In the genomic region with DNA sequence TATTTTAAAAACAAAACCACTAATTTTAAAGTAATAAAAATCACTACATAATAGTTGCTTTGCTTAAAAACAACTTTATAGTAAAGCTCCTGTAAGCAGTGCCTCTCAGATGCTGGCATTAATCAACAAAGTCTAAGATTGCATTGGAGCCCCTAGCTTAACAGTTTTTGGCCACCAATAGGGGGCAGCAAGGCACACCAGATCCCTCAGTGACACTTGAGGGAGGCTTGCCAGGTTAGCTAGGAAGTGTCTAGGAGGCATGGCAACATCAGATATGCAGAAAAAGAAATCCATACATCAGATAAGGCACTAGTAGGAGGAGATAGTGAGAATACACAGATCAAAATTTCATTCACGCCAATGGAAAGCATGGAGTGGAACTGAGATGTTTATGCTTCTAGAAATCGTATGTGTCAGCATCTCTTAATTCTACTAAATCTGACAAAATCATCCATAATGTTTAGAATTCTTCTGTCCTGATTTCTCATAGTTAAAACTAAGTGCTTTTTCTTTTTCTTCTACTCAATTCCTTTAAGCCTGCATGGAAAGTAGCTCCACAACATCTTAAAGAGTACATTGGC, we compare ENCODE assay signal across 8 cellular contexts.
A peak's percentile ranks its signal among the peaks of the same experiment; 100 is the strongest.
DNase-seq lines count a peak whose midpoint lies in the region; ATAC-seq, FAIRE-seq and TF ChIP-seq lines count a peak whose summit lies in the region.

No MANE protein-coding gene starts in this region.

- H3K4me3 Mint-ChIP-seq in GM23338 = no peak overlapping the region
- no peak overlapping the region for H3K4me3 Mint-ChIP-seq in activated T-helper 1 cell treated with anti-CD3 and anti-CD28 coated beads, Interleukin-12 subunit alpha, Interleukin-12 subunit beta, Interleukin-2, Interleukin-4 antibody, amounts not matched to agents 30 ng/mL and 10 ng/mL and 1 ng/mL, durations not matched to agents 14 hours and 24 hours and 36 hours

- 42 to 45% methylated on average over 2 of the region's 2 CpGs for WGBS in pancreas, 2 donors
- 23 to 40% methylated on average over 2 of the region's 2 CpGs for WGBS in aorta, 2 donors

- H3K79me2 ChIP-seq in GM23338 (replicated peaks; ENCODE audit: insufficient read depth) = no peaks in the 10 kb centered on the region

- no peaks in the 10 kb centered on the region for H3F3A ChIP-seq in GM23338 (replicated peaks; ENCODE audit: low read depth)

- H3K4me1 Mint-ChIP-seq in GM23338 = no peaks in the 10 kb centered on the region
- no peaks in the 10 kb centered on the region for H3K4me1 Mint-ChIP-seq in activated T-helper 1 cell treated with anti-CD3 and anti-CD28 coated beads, Interleukin-12 subunit alpha, Interleukin-12 subunit beta, Interleukin-2, Interleukin-4 antibody, amounts not matched to agents 30 ng/mL and 10 ng/mL and 1 ng/mL, durations not matched to agents 14 hours and 24 hours and 36 hours (ENCODE audit: low read depth)

- H3K27me3 Mint-ChIP-seq in GM23338 (ENCODE audit: insufficient read depth, low read depth, poor library complexity) = no peaks in the 10 kb centered on the region
- peaks cover 5% of the 10 kb centered on the region for H3K27me3 Mint-ChIP-seq in activated T-helper 1 cell treated with anti-CD3 and anti-CD28 coated beads, Interleukin-12 subunit alpha, Interleukin-12 subunit beta, Interleukin-2, Interleukin-4 antibody, amounts not matched to agents 30 ng/mL and 10 ng/mL and 1 ng/mL, durations not matched to agents 14 hours and 24 hours and 36 hours (ENCODE audit: insufficient read depth)

- H4K20me1 ChIP-seq in GM23338 (replicated peaks; ENCODE audit: insufficient read depth) = no peaks in the 10 kb centered on the region

- intact Hi-C loops in activated T-helper 1 cell treated with anti-CD3 and anti-CD28 coated beads, Interleukin-12 subunit alpha, Interleukin-12 subunit beta, Interleukin-2, Interleukin-4 antibody, amounts not matched to agents 30 ng/mL and 10 ng/mL and 1 ng/mL, durations not matched to agents 14 hours and 24 hours and 36 hours (cut with micrococcal nuclease) = loop anchor here (1.0 to 5.0 kb wide), 8 partner anchors 66 to 458 kb away; a partner anchor contains a TSS
- intact Hi-C loops in pancreas (cut with DNase I) = no loop called here
- intact Hi-C loops in aorta (cut with DNase I) = loop anchor here (2.0 to 5.0 kb wide), 2 partner anchors 359 to 361 kb away; no protein-coding TSS in a partner anchor

- H3K27ac Mint-ChIP-seq in GM23338 = no peak overlapping the region
- no peak overlapping the region for H3K27ac Mint-ChIP-seq in activated T-helper 1 cell treated with anti-CD3 and anti-CD28 coated beads, Interleukin-12 subunit alpha, Interleukin-12 subunit beta, Interleukin-2, Interleukin-4 antibody, amounts not matched to agents 30 ng/mL and 10 ng/mL and 1 ng/mL, durations not matched to agents 14 hours and 24 hours and 36 hours

- in situ Hi-C loops in G401 (cut with HindIII; ENCODE audit: low sequenced_read_pairs) = no loop called here

- H2AFZ ChIP-seq in GM23338 = no peak overlapping the region

- no peaks in the 10 kb centered on the region for H3K9me2 ChIP-seq in GM23338 (ENCODE audit: insufficient read depth)

- H3K4me3 ChIP-seq in GM23338 = no peak overlapping the region
- no peak overlapping the region for H3K4me3 ChIP-seq in pancreas
- H3K4me3 ChIP-seq in aorta (ENCODE audit: low read length in 2 of 2) = no peak overlapping the region

- H3K36me3 ChIP-seq in GM23338 (ENCODE audit: insufficient read depth) = no peaks in the 10 kb centered on the region
- no peaks in the 10 kb centered on the region for H3K36me3 ChIP-seq in pancreas
- H3K36me3 ChIP-seq in aorta (ENCODE audit: control insufficient read depth in 1 of 2, insufficient read depth in 2 of 2, low read length in 1 of 2) = no peaks in the 10 kb centered on the region

- no peaks in the 10 kb centered on the region for H3K9me3 ChIP-seq in pancreas
- no peaks in the 10 kb centered on the region for H3K9me3 ChIP-seq in aorta (ENCODE audit: control insufficient read depth, low read length)

- peaks cover 3% of the 10 kb centered on the region; the same call in 2 of the 3 replicates for H3K9me3 Mint-ChIP-seq in GM23338
- H3K9me3 Mint-ChIP-seq in activated T-helper 1 cell treated with anti-CD3 and anti-CD28 coated beads, Interleukin-12 subunit alpha, Interleukin-12 subunit beta, Interleukin-2, Interleukin-4 antibody, amounts not matched to agents 30 ng/mL and 10 ng/mL and 1 ng/mL, durations not matched to agents 14 hours and 24 hours and 36 hours = no peaks in the 10 kb centered on the region

- H3K4me2 ChIP-seq in GM23338 = no peak overlapping the region

- TF ChIP-seq CTCF in GM23338 (conservative IDR thresholded peaks at IDR 0.05; ENCODE audit: low read depth in 2 of 2) (peak; percentile 97 to 98), foreskin keratinocyte (conservative IDR thresholded peaks at IDR 0.05) (peak; percentile 90), pancreas (IDR thresholded peaks at IDR 0.05) (peak; percentile 28 to 66 (median 54))

- H3K27ac ChIP-seq in GM23338 (ENCODE audit: low read depth) (no peak overlapping the region), foreskin keratinocyte (no peak overlapping the region), pancreas (no peak overlapping the region), aorta (ENCODE audit: low read depth in 1 of 2, low read length in 2 of 2) (no peak overlapping the region)

- FAIRE-seq in RCC 7860 (lab: Jason Lieb, UNC) (peak; percentile 67), pancreas (lab: Jason Lieb, UNC) (no peak)

- H3K27me3 ChIP-seq in GM23338 (ENCODE audit: insufficient read depth) = no peaks in the 10 kb centered on the region
- H3K27me3 ChIP-seq in foreskin keratinocyte = no peaks in the 10 kb centered on the region
- H3K27me3 ChIP-seq in pancreas = no peaks in the 10 kb centered on the region
- no peaks in the 10 kb centered on the region for H3K27me3 ChIP-seq in aorta (ENCODE audit: control insufficient read depth in 1 of 2, insufficient read depth in 2 of 2, low read length in 1 of 2)

- ATAC-seq in GM23338 (peak; percentile 98), foreskin keratinocyte (peak; percentile 92), pancreas (peak; percentile 84 to 97 (median 94)), aorta (ENCODE audit: low FRiP score) (peak; percentile 86)

- H3K36me3 Mint-ChIP-seq in GM23338 (ENCODE audit: low read depth) = no peaks in the 10 kb centered on the region; the same call in 2 of the 3 replicates
- H3K36me3 Mint-ChIP-seq in activated T-helper 1 cell treated with anti-CD3 and anti-CD28 coated beads, Interleukin-12 subunit alpha, Interleukin-12 subunit beta, Interleukin-2, Interleukin-4 antibody, amounts not matched to agents 30 ng/mL and 10 ng/mL and 1 ng/mL, durations not matched to agents 14 hours and 24 hours and 36 hours (ENCODE audit: low read depth) = no peaks in the 10 kb centered on the region

- DNase-seq in G401 (ENCODE audit: low spot score) = peak; percentile 84
- peak; percentile 81 for DNase-seq in GM23338 (ENCODE audit: low spot score)
- peak; percentile 68 for DNase-seq in LHCN-M2 (ENCODE audit: low read depth)
- peak; percentile 47 for DNase-seq in RCC 7860 (ENCODE audit: low spot score)
- peak; percentile 29 for DNase-seq in activated T-helper 1 cell treated with anti-CD3 and anti-CD28 coated beads, Interleukin-12 subunit alpha, Interleukin-12 subunit beta, Interleukin-2, Interleukin-4 antibody, amounts not matched to agents 30 ng/mL and 10 ng/mL and 1 ng/mL, durations not matched to agents 14 hours and 24 hours and 36 hours (ENCODE audit: low spot score)
- DNase-seq in foreskin keratinocyte = peak; percentile 32 to 67
- peak in 5 of 6 donors; percentile 60 to 75 (median 70) for DNase-seq in pancreas
- peak; percentile 69 to 82 for DNase-seq in aorta

- H3K4me1 ChIP-seq in GM23338 (ENCODE audit: insufficient read depth) (no peaks in the 10 kb centered on the region), foreskin keratinocyte (no peaks in the 10 kb centered on the region), pancreas (no peaks in the 10 kb centered on the region), aorta (ENCODE audit: control insufficient read depth in 1 of 2, insufficient read depth in 2 of 2, low read length in 2 of 2) (no peaks in the 10 kb centered on the region)

TF ChIP-seq in GM23338, 12 proteins besides CTCF, POLR2A, EP300 and RAD21 (continues in another document):
- TF ChIP-seq, protein P1, sequence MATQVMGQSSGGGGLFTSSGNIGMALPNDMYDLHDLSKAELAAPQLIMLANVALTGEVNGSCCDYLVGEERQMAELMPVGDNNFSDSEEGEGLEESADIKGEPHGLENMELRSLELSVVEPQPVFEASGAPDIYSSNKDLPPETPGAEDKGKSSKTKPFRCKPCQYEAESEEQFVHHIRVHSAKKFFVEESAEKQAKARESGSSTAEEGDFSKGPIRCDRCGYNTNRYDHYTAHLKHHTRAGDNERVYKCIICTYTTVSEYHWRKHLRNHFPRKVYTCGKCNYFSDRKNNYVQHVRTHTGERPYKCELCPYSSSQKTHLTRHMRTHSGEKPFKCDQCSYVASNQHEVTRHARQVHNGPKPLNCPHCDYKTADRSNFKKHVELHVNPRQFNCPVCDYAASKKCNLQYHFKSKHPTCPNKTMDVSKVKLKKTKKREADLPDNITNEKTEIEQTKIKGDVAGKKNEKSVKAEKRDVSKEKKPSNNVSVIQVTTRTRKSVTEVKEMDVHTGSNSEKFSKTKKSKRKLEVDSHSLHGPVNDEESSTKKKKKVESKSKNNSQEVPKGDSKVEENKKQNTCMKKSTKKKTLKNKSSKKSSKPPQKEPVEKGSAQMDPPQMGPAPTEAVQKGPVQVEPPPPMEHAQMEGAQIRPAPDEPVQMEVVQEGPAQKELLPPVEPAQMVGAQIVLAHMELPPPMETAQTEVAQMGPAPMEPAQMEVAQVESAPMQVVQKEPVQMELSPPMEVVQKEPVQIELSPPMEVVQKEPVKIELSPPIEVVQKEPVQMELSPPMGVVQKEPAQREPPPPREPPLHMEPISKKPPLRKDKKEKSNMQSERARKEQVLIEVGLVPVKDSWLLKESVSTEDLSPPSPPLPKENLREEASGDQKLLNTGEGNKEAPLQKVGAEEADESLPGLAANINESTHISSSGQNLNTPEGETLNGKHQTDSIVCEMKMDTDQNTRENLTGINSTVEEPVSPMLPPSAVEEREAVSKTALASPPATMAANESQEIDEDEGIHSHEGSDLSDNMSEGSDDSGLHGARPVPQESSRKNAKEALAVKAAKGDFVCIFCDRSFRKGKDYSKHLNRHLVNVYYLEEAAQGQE (IDR thresholded peaks at IDR 0.05; ENCODE audit: unreplicated experiment) = no peak
- TF ChIP-seq JUNB (IDR thresholded peaks at IDR 0.05; ENCODE audit: unreplicated experiment) (no peak), NANOG (IDR thresholded peaks at IDR 0.05; ENCODE audit: borderline replicate concordance) (no peak), POLR2AphosphoS5 (IDR thresholded peaks at IDR 0.05; ENCODE audit: low read depth) (no peak)

Comparison
In these comparisons a context has a peak if more than half of its experiments do, and no peak if none do; other contexts are left out.
1. DNase-seq: peak in every context shown above with its lines; median percentile 84 in G401; 81 in GM23338; 76 in aorta; 70 in pancreas; 68 in LHCN-M2; 50 in foreskin keratinocyte; 47 in RCC 7860; 29 in activated T-helper 1 cell treated with anti-CD3 and anti-CD28 coated beads, Interleukin-12 subunit alpha, Interleukin-12 subunit beta, Interleukin-2, Interleukin-4 antibody, amounts not matched to agents 30 ng/mL and 10 ng/mL and 1 ng/mL, durations not matched to agents 14 hours and 24 hours and 36 hours.
2. intact Hi-C loops: an anchor here in activated T-helper 1 cell treated with anti-CD3 and anti-CD28 coated beads, Interleukin-12 subunit alpha, Interleukin-12 subunit beta, Interleukin-2, Interleukin-4 antibody, amounts not matched to agents 30 ng/mL and 10 ng/mL and 1 ng/mL, durations not matched to agents 14 hours and 24 hours and 36 hours (1.0 to 5.0 kb wide) and aorta (2.0 to 5.0 kb wide); none called in pancreas.